Comparison of ENCODE assay signal across 8 cellular contexts in genomic region chr5:180809403-180810209, GRCh38. TPM values are rescaled to one million over a fixed set of nuclear protein-coding genes. Genes with fewer than 3 reads are reported as not detected.
DNase-seq lines count a peak whose midpoint lies in the region; ATAC-seq and TF ChIP-seq lines count a peak whose summit lies in the region.

No MANE protein-coding gene starts in this region.

- ATAC-seq in HG02610 (IDR thresholded peaks at IDR 0.05; ENCODE audit: unreplicated experiment) (peak; percentile 48), heart left ventricle (peak; percentile 83 to 93 (median 92)), upper lobe of left lung (ENCODE audit: low FRiP score in 2 of 2) (peak; percentile 94 to 95)

- H3K36me3 ChIP-seq in SK-N-MC (ENCODE audit: insufficient read depth, low read length) (no peaks in the 10 kb centered on the region), adipocyte (ENCODE audit: control insufficient read depth, insufficient read depth, low read length, severe bottlenecking) (no peaks in the 10 kb centered on the region), heart left ventricle (peaks cover 0 to 22% (median 0%) of the 10 kb centered on the region in 9 donors), upper lobe of left lung (peaks cover 0 to 2% (median 0%) of the 10 kb centered on the region in 4 donors)

- no peaks in the 10 kb centered on the region for H3K27me3 ChIP-seq in adipocyte (replicated peaks; ENCODE audit: control insufficient read depth, insufficient read depth, low read length)
- H3K27me3 ChIP-seq in heart left ventricle, result no peaks in the 10 kb centered on the region
- H3K27me3 ChIP-seq in upper lobe of left lung, result no peaks in the 10 kb centered on the region

- WGBS in heart left ventricle, 4 donors, result 4 to 8% (median 7%) methylated on average over 36 to 40 of the region's 40 CpGs
- 4 to 7% methylated on average over 18 to 35 of the region's 40 CpGs for WGBS in upper lobe of left lung, 2 donors

- H3K4me1 ChIP-seq in adipocyte (ENCODE audit: control insufficient read depth, insufficient read depth, low read length) (peaks cover 47% of the 10 kb centered on the region), heart left ventricle (peaks cover 6 to 72% (median 49%) of the 10 kb centered on the region in 12 donors), upper lobe of left lung (peaks cover 61 to 65% (median 62%) of the 10 kb centered on the region in 4 donors)

- intact Hi-C loops in heart left ventricle (cut with DNase I), result loop anchor here in 6 of 10 donors (1.0 to 10.0 kb wide), 8 partner anchors 7 to 435 kb away; partner anchors contain the start of genes ZFP62 (in 3 of the 6), BTNL9 (in 1 of the 6), MGAT1 (in 1 of the 6) and RACK1 (in 1 of the 6)

- H3K9ac ChIP-seq in SK-N-MC (ENCODE audit: insufficient read length), result peak overlapping the region; percentile 97
- H3K9ac ChIP-seq in adipocyte (ENCODE audit: low read length), result peak overlapping the region; percentile 94

- peak overlapping the region; percentile 98 for H3K27ac ChIP-seq in SK-N-MC
- peak overlapping the region; percentile 96 to 100 (median 99) for H3K27ac ChIP-seq in heart left ventricle
- H3K27ac ChIP-seq in upper lobe of left lung, result peak overlapping the region; percentile 97 to 99 (median 98)

- peak overlapping the region; percentile 90 for H3K4me3 ChIP-seq in GM12865 (ENCODE audit: low read depth, low read length)
- H3K4me3 ChIP-seq in NB4 (ENCODE audit: low read depth, low read length), result peak overlapping the region; percentile 84
- peak overlapping the region; percentile 100 for H3K4me3 ChIP-seq in SK-N-MC
- peak overlapping the region; percentile 92 for H3K4me3 ChIP-seq in adipocyte (ENCODE audit: low read length)
- H3K4me3 ChIP-seq in heart left ventricle, result peak overlapping the region; percentile 40 to 83 (median 71)
- H3K4me3 ChIP-seq in upper lobe of left lung, result peak overlapping the region; percentile 50 to 83 (median 78)

- TF ChIP-seq CTCF in GM12865 (IDR thresholded peaks at IDR 0.05; ENCODE audit: insufficient read depth, low read depth, low read length, missing control alignments), result no peak
- no peak for TF ChIP-seq CTCF in NB4 (IDR thresholded peaks at IDR 0.05; ENCODE audit: low read depth, low read length)
- no peak for TF ChIP-seq CTCF in heart left ventricle (IDR thresholded peaks at IDR 0.05)
- TF ChIP-seq CTCF in upper lobe of left lung (IDR thresholded peaks at IDR 0.05), result no peak

- TF ChIP-seq EP300 in upper lobe of left lung (IDR thresholded peaks at IDR 0.05), result no peak

- peak; percentile 95 for DNase-seq in GM12865 (ENCODE audit: low read depth)
- peak; percentile 91 for DNase-seq in NB4 (ENCODE audit: low read depth)
- peak; percentile 66 for DNase-seq in SK-N-MC (ENCODE audit: low read depth, low spot score)
- DNase-seq in adipocyte (ENCODE audit: low read depth), result peak; percentile 96
- peak; percentile 84 to 95 (median 94) for DNase-seq in heart left ventricle
- DNase-seq in pons (ENCODE audit: low spot score), result peak; percentile 94
- peak; percentile 91 to 96 for DNase-seq in upper lobe of left lung

- TF ChIP-seq POLR2A in NB4 (IDR thresholded peaks at IDR 0.05; ENCODE audit: extremely low read depth, insufficient read length), result no peak
- TF ChIP-seq POLR2A in heart left ventricle (IDR thresholded peaks at IDR 0.05), result no peak
- TF ChIP-seq POLR2A in upper lobe of left lung (IDR thresholded peaks at IDR 0.05), result no peak

- H3K9me3 ChIP-seq in SK-N-MC (ENCODE audit: low read depth, low read length), result no peaks in the 10 kb centered on the region
- no peaks in the 10 kb centered on the region for H3K9me3 ChIP-seq in adipocyte (ENCODE audit: control insufficient read depth, low read length)
- no peaks in the 10 kb centered on the region for H3K9me3 ChIP-seq in heart left ventricle
- H3K9me3 ChIP-seq in upper lobe of left lung, result no peaks in the 10 kb centered on the region

RNA-seq across cellular contexts. Expression of gene MGAT1, which starts 7.0 kb away (rescaled TPM):
- total RNA-seq in heart left ventricle (100 to 1,000 TPM in 3 of 9 donors, 10 to 100 TPM in 6; 50.9 to 162 (median 83.5) TPM), upper lobe of left lung (100 to 1,000 TPM; 148 to 392 (median 277) TPM)
- polyA plus RNA-seq in heart left ventricle, result 100 to 1,000 TPM in 1 of 2 donors, 10 to 100 TPM in 1; 64.5 to 199 TPM

RNA-seq across cellular contexts. Expression of gene ZFP62, which starts 51.5 kb away (rescaled TPM):
- 10 to 100 TPM in 8 of 9 donors, 1 to 10 TPM in 1; 9.4 to 18.6 (median 13.8) TPM for total RNA-seq in heart left ventricle
- 10 to 100 TPM; 10.6 to 13.6 TPM for polyA plus RNA-seq in heart left ventricle
- total RNA-seq in upper lobe of left lung, result 10 to 100 TPM; 19.6 to 41.2 (median 26.1) TPM

Comparison
In these comparisons a context has a peak if more than half of its experiments do, and no peak if none do; other contexts are left out.
1. Peak in every context shown above with its lines: DNase-seq, ATAC-seq, H3K4me3 ChIP-seq and H3K27ac ChIP-seq.